ENCODE assay signal across 1 cellular context in the genomic region with DNA sequence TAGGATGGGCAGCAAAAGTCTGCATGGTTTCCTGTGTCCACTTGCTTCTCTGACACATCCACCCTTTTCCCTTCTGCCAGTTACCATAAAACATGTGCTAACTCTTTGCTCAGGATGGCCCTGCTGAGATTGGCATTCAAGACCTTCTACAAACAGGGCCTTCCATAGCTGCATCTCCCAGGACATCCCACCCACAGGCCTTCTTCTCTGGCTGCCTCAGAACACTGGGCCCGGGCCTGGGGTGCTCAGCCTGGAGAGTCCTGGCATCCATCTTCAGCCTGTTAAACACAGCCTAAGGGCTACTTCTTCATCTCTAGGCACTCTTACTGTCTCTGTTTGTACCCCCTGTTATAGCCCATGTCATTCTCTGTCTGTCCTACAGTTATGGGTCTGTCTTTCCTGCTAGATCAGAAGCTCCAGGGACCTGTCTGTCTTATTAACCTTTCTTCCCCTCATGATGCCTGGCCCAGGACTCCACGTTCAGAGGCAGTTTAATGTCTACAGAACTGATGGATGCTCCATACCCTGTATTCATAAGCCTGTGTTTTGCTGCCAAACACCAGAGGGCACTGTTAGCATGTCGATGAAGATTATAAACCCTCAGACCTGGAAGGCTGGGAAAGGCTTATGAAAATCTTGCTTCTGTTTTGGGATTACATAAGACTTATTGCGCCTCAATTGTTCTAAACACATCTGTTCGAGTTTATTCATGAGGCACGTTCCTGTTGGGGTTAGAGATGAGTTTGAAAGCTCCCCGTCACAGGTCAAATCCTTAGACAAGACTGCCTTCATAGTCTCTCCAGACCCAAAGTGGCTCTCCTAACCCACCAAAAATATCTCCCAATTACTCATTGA.
TF ChIP-seq lines count a peak whose summit lies in the region.

No MANE protein-coding gene starts in this region.

TF ChIP-seq in endothelial cell of umbilical vein, 7 proteins besides CTCF, POLR2A, EP300 and RAD21:
- TF ChIP-seq GATA2 (IDR thresholded peaks at IDR 0.05; ENCODE audit: insufficient read depth, insufficient read length, low read depth, low read length) (no peak), JUN (IDR thresholded peaks at IDR 0.05; ENCODE audit: borderline replicate concordance, insufficient read depth, insufficient read length, low read depth) (no peak), POLR2AphosphoS5 (IDR thresholded peaks at IDR 0.05; ENCODE audit: insufficient read depth, low read depth, low read length) (no peak), FOS (IDR thresholded peaks at IDR 0.05; ENCODE audit: borderline replicate concordance, insufficient read depth, low read length) (no peak), EZH2 (IDR thresholded peaks at IDR 0.05; ENCODE audit: borderline replicate concordance, low read depth, low read length, severe bottlenecking) (no peak), MYC (IDR thresholded peaks at IDR 0.05; ENCODE audit: low read depth, low read length) (no peak)
- TF ChIP-seq, protein P1, sequence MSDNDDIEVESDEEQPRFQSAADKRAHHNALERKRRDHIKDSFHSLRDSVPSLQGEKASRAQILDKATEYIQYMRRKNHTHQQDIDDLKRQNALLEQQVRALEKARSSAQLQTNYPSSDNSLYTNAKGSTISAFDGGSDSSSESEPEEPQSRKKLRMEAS (IDR thresholded peaks at IDR 0.05; ENCODE audit: insufficient read depth, insufficient read length): no peak
